Comparison of ENCODE assay signal across 22 cellular contexts in the genomic region with DNA sequence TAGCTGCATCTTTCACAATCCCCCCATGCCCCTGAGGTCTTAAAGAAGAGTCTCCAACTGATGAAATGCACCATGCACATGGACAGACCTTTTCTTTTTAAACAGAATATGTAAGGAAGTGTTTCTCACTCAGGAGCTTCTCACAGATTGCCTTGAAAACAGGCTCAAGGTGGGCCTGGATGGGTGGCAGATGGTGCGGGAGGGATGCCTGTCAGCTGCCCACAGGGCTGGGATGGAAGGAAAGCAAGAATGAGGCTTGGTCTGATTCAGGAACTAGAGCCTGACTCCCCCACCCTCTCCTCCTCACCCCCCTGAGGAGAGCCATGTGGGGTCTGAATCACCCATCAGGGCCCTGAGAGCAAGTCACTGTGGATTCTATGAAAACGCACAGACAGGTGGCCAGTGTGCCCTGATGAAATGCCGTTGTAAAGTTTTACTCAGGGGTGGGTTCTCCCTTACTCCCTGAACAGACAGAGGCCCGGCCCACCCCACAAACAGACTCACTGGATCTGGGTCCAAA.
"Had no signal": no experiment of that assay in that cellular context is flagged by ENCODE, and none has a peak within 500 bp of the region (broad histone marks: within the 10 kb centered on the region; RNA-seq: fewer than 3 reads in every experiment).

No MANE protein-coding gene starts in this region.

- H3K9me3 Mint-ChIP-seq: activated B cell treated with CpG ODN at 0.5 μM for 24 hours; activated naive CD4-positive, alpha-beta T cell treated with anti-CD3 and anti-CD28 coated beads, Interleukin-2, amount 10 ng/mL, durations not matched to agents 7 days and 5 days; activated naive CD8-positive, alpha-beta T cell treated with anti-CD3 and anti-CD28 coated beads, Interleukin-2, amount 50 U/mL, for 24 hours; activated T-cell treated with anti-CD3 and anti-CD28 coated beads, Interleukin-2, amount 50 U/mL, for 24 hours; central memory CD8-positive, alpha-beta T cell; naive B cell; stimulated activated memory B cell treated with anti-CD40 and anti-IgM and Interleukin-4, amounts not matched to agents 10 μg/mL and 1 μg/mL and 100 μg/mL, for 72 hours; T-helper 2 cell treated with Interferon-gamma antibody and Interleukin-4, amounts not matched to agents 5 μg/mL and 100 μg/mL, for 36 hours had no signal

- H3K27ac Mint-ChIP-seq: activated B cell treated with CpG ODN at 0.5 μM for 24 hours; activated CD8-positive, alpha-beta T cell treated with anti-CD3 and anti-CD28 coated beads, Interleukin-2, amount 10 ng/mL, durations not matched to agents 7 days and 5 days; activated naive CD4-positive, alpha-beta T cell treated with anti-CD3 and anti-CD28 coated beads, Interleukin-2, amount 10 ng/mL, durations not matched to agents 7 days and 5 days; activated naive CD8-positive, alpha-beta T cell treated with anti-CD3 and anti-CD28 coated beads, Interleukin-2, amount 50 U/mL, for 24 hours; activated T-cell treated with anti-CD3 and anti-CD28 coated beads, Interleukin-2, amount 50 U/mL, for 24 hours; naive B cell; stimulated activated memory B cell treated with anti-CD40 and anti-IgM and Interleukin-4, amounts not matched to agents 10 μg/mL and 1 μg/mL and 100 μg/mL, for 72 hours; T-helper 2 cell treated with Interferon-gamma antibody and Interleukin-4, amounts not matched to agents 5 μg/mL and 100 μg/mL, for 36 hours had no signal

- H3K36me3 Mint-ChIP-seq: activated naive CD4-positive, alpha-beta T cell treated with anti-CD3 and anti-CD28 coated beads, Interleukin-2, amount 10 ng/mL, durations not matched to agents 7 days and 5 days; naive B cell; stimulated activated memory B cell treated with anti-CD40 and anti-IgM and Interleukin-4, amounts not matched to agents 10 μg/mL and 1 μg/mL and 100 μg/mL, for 72 hours had no signal

- H3K27me3 ChIP-seq: esophagus muscularis mucosa, gastroesophageal sphincter, heart right ventricle, spleen, upper lobe of left lung had no signal

- H3K4me1 Mint-ChIP-seq: activated B cell treated with CpG ODN at 0.5 μM for 24 hours; activated naive CD4-positive, alpha-beta T cell treated with anti-CD3 and anti-CD28 coated beads, Interleukin-2, amount 10 ng/mL, durations not matched to agents 7 days and 5 days; activated naive CD8-positive, alpha-beta T cell treated with anti-CD3 and anti-CD28 coated beads, Interleukin-2, amount 50 U/mL, for 24 hours; central memory CD8-positive, alpha-beta T cell; naive B cell; stimulated activated memory B cell treated with anti-CD40 and anti-IgM and Interleukin-4, amounts not matched to agents 10 μg/mL and 1 μg/mL and 100 μg/mL, for 72 hours had no signal

- H3K4me3 Mint-ChIP-seq: activated B cell treated with CpG ODN at 0.5 μM for 24 hours; activated CD8-positive, alpha-beta T cell treated with anti-CD3 and anti-CD28 coated beads, Interleukin-2, amount 10 ng/mL, durations not matched to agents 7 days and 5 days; activated naive CD4-positive, alpha-beta T cell treated with anti-CD3 and anti-CD28 coated beads, Interleukin-2, amount 10 ng/mL, durations not matched to agents 7 days and 5 days; activated naive CD8-positive, alpha-beta T cell treated with anti-CD3 and anti-CD28 coated beads, Interleukin-2, amount 50 U/mL, for 24 hours; activated T-cell treated with anti-CD3 and anti-CD28 coated beads, Interleukin-2, amount 50 U/mL, for 24 hours; central memory CD8-positive, alpha-beta T cell; naive B cell; stimulated activated memory B cell treated with anti-CD40 and anti-IgM and Interleukin-4, amounts not matched to agents 10 μg/mL and 1 μg/mL and 100 μg/mL, for 72 hours; T-helper 2 cell treated with Interferon-gamma antibody and Interleukin-4, amounts not matched to agents 5 μg/mL and 100 μg/mL, for 36 hours had no signal

- DNase-seq: activated B cell treated with CpG ODN at 0.5 μM for 24 hours; activated CD4-positive, alpha-beta T cell treated with anti-CD3 and anti-CD28 coated beads for 4 hours; activated CD8-positive, alpha-beta T cell treated with anti-CD3 and anti-CD28 coated beads, Interleukin-2, amount 10 ng/mL, durations not matched to agents 7 days and 5 days; activated naive CD4-positive, alpha-beta T cell treated with anti-CD3 and anti-CD28 coated beads, Interleukin-2, amount 10 ng/mL, durations not matched to agents 7 days and 5 days; activated naive CD8-positive, alpha-beta T cell treated with anti-CD3 and anti-CD28 coated beads, Interleukin-2, amount 50 U/mL, for 24 hours; activated T-cell treated with anti-CD3 and anti-CD28 coated beads, Interleukin-2, amount 50 U/mL, for 24 hours; anterior cingulate cortex; effector CD8-positive, alpha-beta T cell; heart right ventricle; left ventricle myocardium inferior; naive B cell; spleen; stimulated activated CD4-positive, alpha-beta T cell treated with anti-CD3 and anti-CD28 coated beads, Interleukin-4, amount 100 ng/mL, for 4 hours; upper lobe of left lung had no signal

- ATAC-seq: activated CD8-positive, alpha-beta T cell treated with anti-CD3 and anti-CD28 coated beads, Interleukin-2, amount 10 ng/mL, durations not matched to agents 7 days and 5 days; activated naive CD8-positive, alpha-beta T cell treated with anti-CD3 and anti-CD28 coated beads, Interleukin-2, amount 50 U/mL, for 24 hours; gastroesophageal sphincter; heart right ventricle; sciatic nerve; stimulated activated memory B cell treated with anti-CD40 and anti-IgM and Interleukin-4, amounts not matched to agents 10 μg/mL and 1 μg/mL and 100 μg/mL, for 72 hours had no signal

- H2AFZ ChIP-seq: parathyroid adenoma had no signal

- H3K4me3 ChIP-seq: esophagus muscularis mucosa, gastroesophageal sphincter, heart right ventricle, left ventricle myocardium inferior, spleen, thoracic aorta, upper lobe of left lung had no signal

- H3K27ac ChIP-seq: esophagus muscularis mucosa, gastroesophageal sphincter, heart right ventricle, left ventricle myocardium inferior, parathyroid adenoma, spleen, thoracic aorta, upper lobe of left lung had no signal
